9 cellular contexts compared by ENCODE assay signal in genomic region chr16:30527635-30528178, GRCh38. TPM values are rescaled to one million over a fixed set of nuclear protein-coding genes. Genes with fewer than 3 reads are reported as not detected.
A peak's percentile ranks its signal among the peaks of the same experiment; 100 is the strongest.
DNase-seq lines count a peak whose midpoint lies in the region; ATAC-seq and TF ChIP-seq lines count a peak whose summit lies in the region.
"Had no signal": no experiment of that assay in that cellular context is flagged by ENCODE, and none has a peak within 500 bp of the region (broad histone marks: within the 10 kb centered on the region; RNA-seq: fewer than 3 reads in every experiment).

No MANE protein-coding gene starts in this region.

- peaks cover 18% of the 10 kb centered on the region for H3K4me1 Mint-ChIP-seq in central memory CD8-positive, alpha-beta T cell

- no peak for DNase-seq in right atrium auricular region (ENCODE audit: low spot score)
- DNase-seq in Right ventricle myocardium inferior (ENCODE audit: missing footprints) = no peak
- peak; percentile 77 for DNase-seq in NOMO-1 treated with dmso at 0.1 percent for 144 hours (lab: John Stamatoyannopoulos, UW; ENCODE audit: unreplicated experiment)
- no peak for DNase-seq in central memory CD8-positive, alpha-beta T cell (ENCODE audit: low spot score in 2 of 2)
- no peak for DNase-seq in SHP77 (lab: John Stamatoyannopoulos, UW)
- DNase-seq in putamen (ENCODE audit: low spot score) = no peak
- no peak for DNase-seq in occipital lobe (lab: John Stamatoyannopoulos, UW)

- H3K9me3 ChIP-seq in right atrium auricular region (no peaks in the 10 kb centered on the region), mucosa of stomach (ENCODE audit: control insufficient read depth, low read length) (no peaks in the 10 kb centered on the region)

- H3K4me3 Mint-ChIP-seq in central memory CD8-positive, alpha-beta T cell = peak overlapping the region; percentile 84

- H3K4me3 ChIP-seq in right atrium auricular region = peak overlapping the region in 1 of 2 donors; percentile 72
- no peak overlapping the region for H3K4me3 ChIP-seq in mucosa of stomach (ENCODE audit: low read length)

- ATAC-seq in Right ventricle myocardium inferior = no peak
- peak; percentile 34 for ATAC-seq in central memory CD8-positive, alpha-beta T cell (replicated peaks; ENCODE audit: extremely low read depth, poor library complexity, severe bottlenecking)

- H3K27ac ChIP-seq in right atrium auricular region = peak overlapping the region; percentile 99

- no peaks in the 10 kb centered on the region for H3K9me3 Mint-ChIP-seq in central memory CD8-positive, alpha-beta T cell

- H3K27ac Mint-ChIP-seq in central memory CD8-positive, alpha-beta T cell (ENCODE audit: low read depth) = peak overlapping the region; percentile 83

- no peak for TF ChIP-seq CTCF in right atrium auricular region (IDR thresholded peaks at IDR 0.05)

- intact Hi-C loops in Right ventricle myocardium inferior (cut with DNase I) = loop anchor here (1.0 to 5.0 kb wide), 2 partner anchors 80 to 123 kb away; partner anchors contain the start of genes PRR14 and SEPHS2

- H3K36me3 Mint-ChIP-seq in central memory CD8-positive, alpha-beta T cell (ENCODE audit: insufficient read depth) = peaks cover 20% of the 10 kb centered on the region

- H3K27me3 Mint-ChIP-seq in central memory CD8-positive, alpha-beta T cell = no peaks in the 10 kb centered on the region

- H3K27me3 ChIP-seq in right atrium auricular region = no peaks in the 10 kb centered on the region
- H3K27me3 ChIP-seq in mucosa of stomach (ENCODE audit: control insufficient read depth, insufficient read depth, low read length) = no peaks in the 10 kb centered on the region

- peaks cover 0 to 31% of the 10 kb centered on the region in 2 donors for H3K4me1 ChIP-seq in right atrium auricular region
- peaks cover 15% of the 10 kb centered on the region for H3K4me1 ChIP-seq in mucosa of stomach (ENCODE audit: control insufficient read depth, insufficient read depth, low read length)

- H3K36me3 ChIP-seq in right atrium auricular region (peaks cover 14% of the 10 kb centered on the region), mucosa of stomach (ENCODE audit: control insufficient read depth, insufficient read depth, low read length) (peaks cover 5% of the 10 kb centered on the region)

- peak overlapping the region; percentile 91 for H3K9ac ChIP-seq in mucosa of stomach (ENCODE audit: low read length)

RNA-seq across cellular contexts. Expression of gene ZNF768, which starts 1.3 kb away (rescaled TPM):
- total RNA-seq in right atrium auricular region (10 to 100 TPM; 41.1 to 51.4 TPM), Right ventricle myocardium inferior (73.8 TPM), occipital lobe (28.4 TPM)

RNA-seq across cellular contexts. Expression of gene ZNF747, which starts 7.0 kb away (rescaled TPM):
- total RNA-seq in right atrium auricular region (10 to 100 TPM; 13.3 to 16.2 TPM), Right ventricle myocardium inferior (5.7 TPM), occipital lobe (12.6 TPM)

RNA-seq across cellular contexts. Expression of gene ZNF764, which starts 30.5 kb away (rescaled TPM):
- total RNA-seq in right atrium auricular region (10 to 100 TPM; 12.0 to 16.9 TPM), Right ventricle myocardium inferior (10.0 TPM), occipital lobe (6.9 TPM)

RNA-seq across cellular contexts. Expression of gene ZNF688, which starts 43.8 kb away (rescaled TPM):
- total RNA-seq in right atrium auricular region (10 to 100 TPM in 1 of 2 donors, 1 to 10 TPM in 1; 9.6 to 13.5 TPM), Right ventricle myocardium inferior (12.2 TPM), occipital lobe (5.9 TPM)

RNA-seq across cellular contexts. Expression of gene ITGAL, which starts 55.2 kb away (rescaled TPM):
- total RNA-seq in right atrium auricular region (1 to 10 TPM; 2.0 to 2.6 TPM), Right ventricle myocardium inferior (4.2 TPM), occipital lobe (1.1 TPM)
- total RNA-seq: glomerular endothelial cell had no signal
